8 cellular contexts compared by ENCODE assay signal in the genomic region with DNA sequence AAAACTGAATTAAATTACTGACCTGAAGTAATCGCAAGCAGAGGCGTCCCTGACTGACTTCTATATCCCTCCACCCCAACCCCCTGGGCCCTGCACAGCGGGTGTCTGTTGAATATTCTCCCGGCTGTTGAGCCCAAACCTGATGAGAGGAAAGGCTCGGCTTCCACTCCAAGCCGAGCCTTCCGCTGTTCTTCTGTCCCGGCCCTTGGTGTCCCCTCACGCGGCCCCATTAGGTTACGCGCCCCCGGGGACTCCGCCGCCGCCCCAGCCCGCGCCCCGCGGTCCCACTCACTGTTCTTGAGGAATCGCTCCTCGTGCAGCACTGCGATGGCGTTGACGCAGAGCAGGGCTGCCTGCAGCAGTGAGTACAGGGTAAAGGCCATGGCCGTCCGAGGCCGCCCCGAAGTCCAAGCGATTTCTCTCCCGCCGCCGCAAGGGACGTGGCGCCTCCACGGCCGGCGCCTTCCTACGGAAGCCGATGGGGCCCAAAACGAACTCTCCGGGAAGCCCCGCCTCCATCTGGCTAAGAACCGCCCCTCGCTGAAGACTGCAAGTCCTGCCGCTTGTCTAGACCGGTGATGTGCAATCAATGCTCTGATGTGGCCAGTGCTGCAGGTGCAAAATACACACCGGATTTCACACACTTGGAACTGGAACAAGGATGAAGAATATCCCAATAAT. TPM values are rescaled to one million over a fixed set of nuclear protein-coding genes. Genes with fewer than 3 reads are reported as not detected.
DNase-seq lines count a peak whose midpoint lies in the region; ATAC-seq and TF ChIP-seq lines count a peak whose summit lies in the region.

A gene with protein sequence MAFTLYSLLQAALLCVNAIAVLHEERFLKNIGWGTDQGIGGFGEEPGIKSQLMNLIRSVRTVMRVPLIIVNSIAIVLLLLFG (minus strand): TSS at position 470 of the 681 bp plus-strand sequence. CDS start 87 bp downstream, at position 383.

- no peaks in the 10 kb centered on the region for H3K36me3 Mint-ChIP-seq in nephron progenitor cell (ENCODE audit: low read depth)
- H3K36me3 Mint-ChIP-seq in stimulated activated naive CD8-positive, alpha-beta T cell treated with anti-CD3 and anti-CD28 coated beads, Interleukin-15, Interleukin-2, amounts not matched to agents 100 ng/mL and 50 ng/mL, for 24 hours (ENCODE audit: low read depth): no peaks in the 10 kb centered on the region

- H3K4me3 Mint-ChIP-seq in nephron progenitor cell: no peak within 1 kb of the TSS
- H3K4me3 Mint-ChIP-seq in stimulated activated naive CD8-positive, alpha-beta T cell treated with anti-CD3 and anti-CD28 coated beads, Interleukin-15, Interleukin-2, amounts not matched to agents 100 ng/mL and 50 ng/mL, for 24 hours: peak within 1 kb of the TSS; percentile 7

- H3K9ac ChIP-seq in DND-41 (ENCODE audit: low read depth, low read length) (peak within 1 kb of the TSS; percentile 62), Karpas-422 (ENCODE audit: low read length) (peak within 1 kb of the TSS; percentile 95)

- H2AFZ ChIP-seq in DND-41 (ENCODE audit: low read depth, low read length) (peak within 1 kb of the TSS; percentile 59), Karpas-422 (ENCODE audit: low read length) (peak within 1 kb of the TSS; percentile 99)

- no peaks in the 10 kb centered on the region for H3K4me1 Mint-ChIP-seq in nephron progenitor cell
- H3K4me1 Mint-ChIP-seq in stimulated activated naive CD8-positive, alpha-beta T cell treated with anti-CD3 and anti-CD28 coated beads, Interleukin-15, Interleukin-2, amounts not matched to agents 100 ng/mL and 50 ng/mL, for 24 hours (ENCODE audit: low read depth): peaks cover 3% of the 10 kb centered on the region

- ATAC-seq in DND-41 (ENCODE audit: insufficient read depth, low read depth): peak; percentile 85
- ATAC-seq in GM21786 (IDR thresholded peaks at IDR 0.05; ENCODE audit: unreplicated experiment): peak; percentile 88

- no peaks in the 10 kb centered on the region for H3K9me3 ChIP-seq in DND-41 (ENCODE audit: insufficient read depth, low read length, severe bottlenecking)
- no peaks in the 10 kb centered on the region for H3K9me3 ChIP-seq in Karpas-422 (ENCODE audit: low read length)

- peak; percentile 89 for DNase-seq in DND-41
- DNase-seq in Karpas-422: peak; percentile 95
- DNase-seq in RPMI8226: peak; percentile 97
- DNase-seq in activated T-helper 1 cell treated with anti-CD3 and anti-CD28 coated beads, Interleukin-2, amount 50 U/mL, for 16 hours (ENCODE audit: low read depth in 1 of 2, low spot score in 1 of 2): peak; percentile 76
- peak; percentile 88 for DNase-seq in fibroblast of peridontal ligament (ENCODE audit: extremely low read depth)
- peak; percentile 92 for DNase-seq in nephron progenitor cell

- peak within 1 kb of the TSS; percentile 87 for H3K27ac Mint-ChIP-seq in nephron progenitor cell
- H3K27ac Mint-ChIP-seq in stimulated activated naive CD8-positive, alpha-beta T cell treated with anti-CD3 and anti-CD28 coated beads, Interleukin-15, Interleukin-2, amounts not matched to agents 100 ng/mL and 50 ng/mL, for 24 hours: no peak within 1 kb of the TSS

- H3K4me1 ChIP-seq in DND-41 (ENCODE audit: insufficient read depth, low read length): peaks cover 28% of the 10 kb centered on the region
- H3K4me1 ChIP-seq in Karpas-422 (ENCODE audit: low read length): peaks cover 46% of the 10 kb centered on the region

- H3K9me3 Mint-ChIP-seq in nephron progenitor cell: peaks cover 3% of the 10 kb centered on the region
- H3K9me3 Mint-ChIP-seq in stimulated activated naive CD8-positive, alpha-beta T cell treated with anti-CD3 and anti-CD28 coated beads, Interleukin-15, Interleukin-2, amounts not matched to agents 100 ng/mL and 50 ng/mL, for 24 hours: no peaks in the 10 kb centered on the region

- peaks cover 25% of the 10 kb centered on the region for H3K27me3 Mint-ChIP-seq in nephron progenitor cell (ENCODE audit: low read depth, poor library complexity)
- H3K27me3 Mint-ChIP-seq in stimulated activated naive CD8-positive, alpha-beta T cell treated with anti-CD3 and anti-CD28 coated beads, Interleukin-15, Interleukin-2, amounts not matched to agents 100 ng/mL and 50 ng/mL, for 24 hours: no peaks in the 10 kb centered on the region

- H3K9me2 ChIP-seq in Karpas-422 (replicated peaks; ENCODE audit: insufficient read depth, low read length): no peaks in the 10 kb centered on the region

- H4K20me1 ChIP-seq in DND-41 (ENCODE audit: insufficient read depth, low read length): peaks cover 6% of the 10 kb centered on the region; the same call in 1 of the 2 replicates
- H4K20me1 ChIP-seq in Karpas-422 (ENCODE audit: insufficient read depth, low read depth, low read length): peaks cover 5% of the 10 kb centered on the region; the same call in 1 of the 2 replicates

- H3K27ac ChIP-seq in DND-41 (ENCODE audit: low read length): peak within 1 kb of the TSS; percentile 25
- peak within 1 kb of the TSS; percentile 70 for H3K27ac ChIP-seq in Karpas-422 (ENCODE audit: low read length)

- H3K79me2 ChIP-seq in DND-41 (ENCODE audit: insufficient read depth, low read length): peaks cover 31% of the 10 kb centered on the region
- peaks cover 51% of the 10 kb centered on the region for H3K79me2 ChIP-seq in Karpas-422 (ENCODE audit: low read length)

- H3K36me3 ChIP-seq in DND-41 (ENCODE audit: insufficient read depth, low read length): no peaks in the 10 kb centered on the region
- H3K36me3 ChIP-seq in Karpas-422 (ENCODE audit: insufficient read depth, low read length): peaks cover 7% of the 10 kb centered on the region

- H3K27me3 ChIP-seq in DND-41 (ENCODE audit: insufficient read depth, low read length, poor library complexity) (no peaks in the 10 kb centered on the region), Karpas-422 (ENCODE audit: low read length) (no peaks in the 10 kb centered on the region)

- TF ChIP-seq CTCF in DND-41 (IDR thresholded peaks at IDR 0.05; ENCODE audit: borderline replicate concordance, extremely low read depth, low read length, poor library complexity, severe bottlenecking) (no peak), nephron progenitor cell (IDR thresholded peaks at IDR 0.05) (no peak)

- H3K4me2 ChIP-seq in DND-41 (ENCODE audit: insufficient read depth, low read length) (peak within 1 kb of the TSS; percentile 74), Karpas-422 (ENCODE audit: low read depth, low read length, poor library complexity, severe bottlenecking) (peak within 1 kb of the TSS; percentile 94)

- peak within 1 kb of the TSS; percentile 35 to 59; a peak in 3 of 4 replicates for H3K4me3 ChIP-seq in DND-41 (ENCODE audit: low read depth in 1 of 2, low read length in 2 of 2)
- peak within 1 kb of the TSS; percentile 98 for H3K4me3 ChIP-seq in Karpas-422 (ENCODE audit: low read length)

RNA-seq across cellular contexts. Expression of the gene that starts here (rescaled TPM):
- 32.2 and 32.9 TPM in 2 replicates for total RNA-seq in Karpas-422 (2014; rRNA removed; shearing (Covaris generic); ENCODE audit: low replicate concordance)

Comparison
In these comparisons a context has a peak if more than half of its experiments do, and no peak if none do; other contexts are left out.
1. Peak in every context shown above with its lines: DNase-seq, ATAC-seq, H3K4me3 ChIP-seq and H3K27ac ChIP-seq.